ENCODE assay signal across 10 cellular contexts in the genomic region with DNA sequence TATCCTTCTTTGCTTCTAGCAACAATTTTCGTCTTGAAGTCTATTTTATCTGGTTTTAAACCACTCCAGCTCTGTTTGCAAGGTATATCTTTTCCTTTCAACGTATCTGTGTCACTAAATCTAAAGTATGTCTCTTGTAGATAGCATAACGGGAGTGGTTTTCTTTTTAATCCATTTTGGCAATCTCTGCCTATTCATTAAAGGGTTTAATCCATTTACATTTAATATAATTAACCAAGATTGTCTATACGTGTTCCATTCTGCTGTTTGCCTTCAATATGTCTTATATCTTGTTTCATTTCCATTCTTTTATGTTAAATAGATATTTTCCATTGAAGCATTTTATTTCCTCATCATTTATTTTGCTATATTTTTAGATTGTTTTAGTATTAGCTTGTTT.
"Had no signal": no experiment of that assay in that cellular context is flagged by ENCODE, and none has a peak within 500 bp of the region (broad histone marks: within the 10 kb centered on the region; RNA-seq: fewer than 3 reads in every experiment).

No MANE protein-coding gene starts in this region.

- ATAC-seq: GM23338 had no signal

- H2AFZ ChIP-seq: GM23338 had no signal

- H3K4me3 ChIP-seq: GM23338 had no signal

- H3K27ac ChIP-seq: HL-60 had no signal

- FAIRE-seq: H1, H54, HTR-8/SVneo had no signal

- DNase-seq: H9, HCEC 1CT, HFFc6, IMR-90, KBM-7 had no signal

- H3K4me2 ChIP-seq: GM23338 had no signal
